In genomic region chr10:131514454-131514853, GRCh38 we compare ENCODE assay signal across 15 cellular contexts.
DNase-seq lines count a peak whose midpoint lies in the region; ATAC-seq and TF ChIP-seq lines count a peak whose summit lies in the region.
"Had no signal": no experiment of that assay in that cellular context is flagged by ENCODE, and none has a peak within 500 bp of the region (broad histone marks: within the 10 kb centered on the region; RNA-seq: fewer than 3 reads in every experiment).

No MANE protein-coding gene starts in this region.

- WGBS in spleen, 5 donors = 59 to 70% (median 60%) methylated on average over 9 to 12 of the region's 12 CpGs

- no peak overlapping the region for H3K27ac ChIP-seq in spleen
- H3K27ac ChIP-seq: brain microvascular endothelial cell, dorsolateral prefrontal cortex had no signal

- H3K9me3 ChIP-seq in spleen = peaks cover 0 to 26% (median 10%) of the 10 kb centered on the region in 8 donors

- H3K4me3 ChIP-seq in spleen = no peak overlapping the region
- H3K4me3 ChIP-seq: dorsolateral prefrontal cortex had no signal

- POLR2A ChIA-PET in GM10248 (lab: Yijun Ruan, JAX) = no interaction called here

- TF ChIP-seq CTCF in GM10248 (IDR thresholded peaks at IDR 0.05; ENCODE audit: control extremely low read depth, extremely low read depth, low read depth, missing control alignments) (no peak), spleen (IDR thresholded peaks at IDR 0.05 in 8 of 11, conservative IDR thresholded peaks at IDR 0.05 in 3 of 11) (no peak)

- peaks cover 0 to 39% (median 0%) of the 10 kb centered on the region in 7 donors for H3K27me3 ChIP-seq in spleen (replicated peaks in 1 of 7)
- H3K27me3 ChIP-seq: brain microvascular endothelial cell had no signal

- intact Hi-C loops in spleen (cut with DNase I; ENCODE audit: low total_unique reads) = no loop called here

- H3K36me3 ChIP-seq in spleen = no peaks in the 10 kb centered on the region
- H3K36me3 ChIP-seq: brain microvascular endothelial cell had no signal

- TF ChIP-seq POLR2A in spleen (IDR thresholded peaks at IDR 0.05) = no peak

- H3K4me1 ChIP-seq in spleen = no peaks in the 10 kb centered on the region

- CTCF ChIA-PET in GM10248 (lab: Yijun Ruan, JAX) = interaction anchor here (1.4 kb wide), 1 partner anchor 10 kb away, joined by 4 read pairs; no protein-coding TSS in a partner anchor

- peak; percentile 4 for DNase-seq in stimulated activated CD4-positive, alpha-beta T cell treated with anti-CD3 and anti-CD28 coated beads, Interleukin-1b, Interleukin-23, amount 100 ng/mL, for 48 hours
- DNase-seq in stimulated activated CD4-positive, alpha-beta T cell treated with anti-CD3 and anti-CD28 coated beads, Interleukin-4, amount 100 ng/mL, for 24 hours = no peak
- peak; percentile 60 for DNase-seq in RKO (ENCODE audit: low spot score)
- peak; percentile 46 for DNase-seq in iPS-NIHi11 (ENCODE audit: low spot score)
- DNase-seq in stromal cell of bone marrow (ENCODE audit: low read depth) = peak; percentile 12
- DNase-seq in GM10248 (ENCODE audit: extremely low spot score) = no peak
- DNase-seq in spleen = no peak
- DNase-seq: activated naive CD4-positive, alpha-beta T cell treated with Interleukin-2 at 50 U/mL for 16 hours; brain microvascular endothelial cell; naive thymus-derived CD4-positive, alpha-beta T cell; NCI-H1105; NCI-H2227 treated with DMSO at 0.1 percent for 48 hours had no signal

- no peak for ATAC-seq in HG03521 (IDR thresholded peaks at IDR 0.05; ENCODE audit: unreplicated experiment)
- ATAC-seq: naive thymus-derived CD4-positive, alpha-beta T cell; SK-N-SH treated with all-trans-retinoic acid at 6 μM for 48 hours had no signal

Comparison
In these comparisons a context has a peak if more than half of its experiments do, and no peak if none do; other contexts are left out.
1. DNase-seq: peak in stimulated activated CD4-positive, alpha-beta T cell treated with anti-CD3 and anti-CD28 coated beads, Interleukin-1b, Interleukin-23, amount 100 ng/mL, for 48 hours (single experiment), RKO (single experiment), iPS-NIHi11 (single experiment) and stromal cell of bone marrow (single experiment); none in stimulated activated CD4-positive, alpha-beta T cell treated with anti-CD3 and anti-CD28 coated beads, Interleukin-4, amount 100 ng/mL, for 24 hours (single experiment), GM10248 (single experiment) and spleen (single experiment).